Comparison of ENCODE assay signal across 15 cellular contexts in the genomic region with DNA sequence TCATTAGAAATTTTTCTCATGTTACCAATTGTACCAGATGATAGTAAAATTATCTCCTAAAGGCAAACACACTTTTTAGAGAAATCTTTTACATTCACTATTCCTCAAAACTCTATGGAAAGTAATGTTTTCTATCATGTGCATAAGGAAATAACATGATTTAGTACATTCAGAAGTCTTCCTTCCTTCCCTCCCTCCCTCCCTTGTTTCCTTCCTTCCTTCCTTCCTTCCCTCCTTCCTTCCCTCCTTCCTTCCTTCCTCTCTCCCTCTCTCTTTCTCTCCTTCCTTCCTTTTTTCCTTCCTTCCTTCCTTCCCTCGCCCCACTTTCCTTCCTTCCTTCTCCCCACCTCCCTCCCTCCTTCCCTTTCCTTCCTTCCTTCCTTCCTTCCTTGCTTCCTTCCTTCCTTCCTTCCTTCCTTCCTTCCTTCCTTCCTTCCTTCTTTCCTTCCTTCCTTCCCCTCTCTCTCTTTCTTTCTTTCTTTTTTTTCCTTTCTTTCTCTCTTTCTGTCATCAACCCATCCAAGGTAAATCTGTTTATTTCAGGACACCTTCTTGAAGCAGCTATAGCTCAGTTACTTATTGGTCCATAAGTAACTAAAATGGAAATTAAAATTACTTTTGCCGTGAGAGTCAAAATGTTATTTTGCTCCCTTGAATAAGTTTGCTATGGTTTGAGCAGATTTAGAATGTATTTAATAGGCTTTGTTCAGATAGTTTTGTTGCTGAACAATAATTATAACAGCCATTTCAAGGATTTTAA.
DNase-seq lines count a peak whose midpoint lies in the region; ATAC-seq and TF ChIP-seq lines count a peak whose summit lies in the region.
"Had no signal": no experiment of that assay in that cellular context is flagged by ENCODE, and none has a peak within 500 bp of the region (broad histone marks: within the 10 kb centered on the region; RNA-seq: fewer than 3 reads in every experiment).

No MANE protein-coding gene starts in this region.

- DNase-seq in CD14-positive monocyte (ENCODE audit: low spot score) (no peak), SK-N-MC (ENCODE audit: low read depth, low spot score) (peak; percentile 62), dorsolateral prefrontal cortex (no peak), cardiac septum (ENCODE audit: low spot score) (no peak)
- DNase-seq in natural killer cell treated with Interleukin-12 subunit alpha and Interleukin-12 subunit beta and Interleukin-15 and Interleukin-18, amount 100 ng/mL, for 72 hours (ENCODE audit: low spot score) = no peak
- DNase-seq: AML-193; Calu3; CD4-positive, alpha-beta memory T cell; DMS79 treated with DMSO at 0.1 percent for 48 hours; GOT3; H7 had no signal

- no peak for TF ChIP-seq CTCF in CD14-positive monocyte (IDR thresholded peaks at IDR 0.05)
- no peak for TF ChIP-seq CTCF in dorsolateral prefrontal cortex (IDR thresholded peaks at IDR 0.05 in 54 of 56, conservative IDR thresholded peaks at IDR 0.05 in 2 of 56; ENCODE audit: low read depth in 1 of 56, partially characterized antibody in 56 of 56)

- H3K4me3 ChIP-seq in SK-N-MC = peak overlapping the region; percentile 52
- H3K4me3 ChIP-seq in dorsolateral prefrontal cortex = peak overlapping the region in 4 of 59 donors; percentile 7 to 36 (median 17)
- H3K4me3 ChIP-seq: GM12878 had no signal

- peaks cover 11% of the 10 kb centered on the region for H3K36me3 ChIP-seq in SK-N-MC (ENCODE audit: insufficient read depth, low read length)

- H3K27me3 Mint-ChIP-seq in CD14-positive monocyte (ENCODE audit: low read depth in 3 of 3) = no peaks in the 10 kb centered on the region
- no peaks in the 10 kb centered on the region for H3K27me3 Mint-ChIP-seq in natural killer cell treated with Interleukin-12 subunit alpha and Interleukin-12 subunit beta and Interleukin-15 and Interleukin-18, amount 100 ng/mL, for 72 hours
- H3K27me3 Mint-ChIP-seq: CD4-positive, alpha-beta memory T cell had no signal

- peak overlapping the region; percentile 68 for H3K9ac ChIP-seq in SK-N-MC (ENCODE audit: insufficient read length)

- H3K27ac ChIP-seq in SK-N-MC (peak overlapping the region; percentile 100), dorsolateral prefrontal cortex (peak overlapping the region in 38 of 59 donors; percentile 6 to 96 (median 49))
- H3K27ac ChIP-seq: C4-2B had no signal

- peaks cover 31 to 39% of the 10 kb centered on the region in 2 donors for H3K36me3 Mint-ChIP-seq in CD14-positive monocyte
- H3K36me3 Mint-ChIP-seq in natural killer cell treated with Interleukin-12 subunit alpha and Interleukin-12 subunit beta and Interleukin-15 and Interleukin-18, amount 100 ng/mL, for 72 hours = peaks cover 2% of the 10 kb centered on the region
- H3K36me3 Mint-ChIP-seq: CD4-positive, alpha-beta memory T cell had no signal

- no peak for ATAC-seq in HG03439 (IDR thresholded peaks at IDR 0.05; ENCODE audit: unreplicated experiment)
- no peak for ATAC-seq in natural killer cell treated with Interleukin-12 subunit alpha and Interleukin-12 subunit beta and Interleukin-15 and Interleukin-18, amount 100 ng/mL, for 72 hours
- ATAC-seq: GM12878, HCT116 had no signal

- peaks cover 27% of the 10 kb centered on the region for H3K4me1 Mint-ChIP-seq in CD14-positive monocyte
- H3K4me1 Mint-ChIP-seq in natural killer cell treated with Interleukin-12 subunit alpha and Interleukin-12 subunit beta and Interleukin-15 and Interleukin-18, amount 100 ng/mL, for 72 hours (ENCODE audit: low read depth in 2 of 2) = peaks cover 0 to 18% of the 10 kb centered on the region in 2 donors
- H3K4me1 Mint-ChIP-seq: CD4-positive, alpha-beta memory T cell had no signal

- H3K4me3 Mint-ChIP-seq in CD14-positive monocyte = no peak overlapping the region
- no peak overlapping the region for H3K4me3 Mint-ChIP-seq in natural killer cell treated with Interleukin-12 subunit alpha and Interleukin-12 subunit beta and Interleukin-15 and Interleukin-18, amount 100 ng/mL, for 72 hours
- H3K4me3 Mint-ChIP-seq: CD4-positive, alpha-beta memory T cell had no signal

- H3K27ac Mint-ChIP-seq in CD14-positive monocyte = peak overlapping the region in 6 of 7 donors; percentile 71 to 90 (median 81)
- H3K27ac Mint-ChIP-seq in natural killer cell treated with Interleukin-12 subunit alpha and Interleukin-12 subunit beta and Interleukin-15 and Interleukin-18, amount 100 ng/mL, for 72 hours = no peak overlapping the region
- H3K27ac Mint-ChIP-seq: CD4-positive, alpha-beta memory T cell had no signal

- no peaks in the 10 kb centered on the region for H3K9me3 ChIP-seq in SK-N-MC (ENCODE audit: low read depth, low read length)

- intact Hi-C loops in CD14-positive monocyte (cut with micrococcal nuclease) (no loop called here), dorsolateral prefrontal cortex (cut with DNase I) (no loop called here), cardiac septum (cut with DNase I) (no loop called here)

- peaks cover 5 to 14% (median 6%) of the 10 kb centered on the region in 7 donors for H3K9me3 Mint-ChIP-seq in CD14-positive monocyte
- peaks cover 6% of the 10 kb centered on the region for H3K9me3 Mint-ChIP-seq in natural killer cell treated with Interleukin-12 subunit alpha and Interleukin-12 subunit beta and Interleukin-15 and Interleukin-18, amount 100 ng/mL, for 72 hours

- no peaks in the 10 kb centered on the region for H3K27me3 ChIP-seq in dorsolateral prefrontal cortex

Comparison
In these comparisons a context has a peak if more than half of its experiments do, and no peak if none do; other contexts are left out.
1. H3K27ac Mint-ChIP-seq: peak in CD14-positive monocyte (6 of 7); none in natural killer cell treated with Interleukin-12 subunit alpha and Interleukin-12 subunit beta and Interleukin-15 and Interleukin-18, amount 100 ng/mL, for 72 hours (0 of 2).